In the genomic region with DNA sequence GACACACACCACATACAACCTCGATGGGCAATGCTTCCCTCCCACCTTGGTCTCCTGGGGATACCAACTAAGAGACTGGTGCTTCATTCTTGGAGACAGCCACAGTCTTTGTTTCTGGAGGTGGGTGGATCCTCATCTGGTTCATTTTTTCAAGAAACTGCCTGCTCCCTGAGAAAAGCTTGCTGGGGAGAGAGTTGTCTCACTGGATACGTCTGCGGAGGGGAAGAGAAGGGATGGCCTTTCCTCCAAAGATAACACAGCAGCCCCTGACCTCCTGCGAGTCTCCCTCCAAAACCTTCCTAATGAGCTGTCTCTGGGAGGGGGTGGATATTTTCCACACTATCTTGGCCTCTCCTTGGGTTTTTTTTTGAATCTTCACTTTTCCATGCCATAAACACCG, we compare ENCODE assay signal across 25 cellular contexts.
A peak's percentile ranks its signal among the peaks of the same experiment; 100 is the strongest.
DNase-seq lines count a peak whose midpoint lies in the region; ATAC-seq and TF ChIP-seq lines count a peak whose summit lies in the region.
"Had no signal": no experiment of that assay in that cellular context is flagged by ENCODE, and none has a peak within 500 bp of the region (broad histone marks: within the 10 kb centered on the region; RNA-seq: fewer than 3 reads in every experiment).

No MANE protein-coding gene starts in this region.

- no peak for TF ChIP-seq CTCF in nephron progenitor cell (IDR thresholded peaks at IDR 0.05)
- TF ChIP-seq CTCF in type B pancreatic cell (conservative IDR thresholded peaks at IDR 0.05), result no peak
- TF ChIP-seq CTCF in tibial nerve (IDR thresholded peaks at IDR 0.05), result no peak

- H3K9me3 ChIP-seq in ectodermal cell (ENCODE audit: control insufficient read depth, low read length), result no peaks in the 10 kb centered on the region
- no peaks in the 10 kb centered on the region for H3K9me3 ChIP-seq in tibial nerve
- H3K9me3 ChIP-seq: pancreas, right lobe of liver, transverse colon had no signal

- peak; percentile 47 for DNase-seq in NCI-H2171 (lab: John Stamatoyannopoulos, UW)
- DNase-seq in NCI-H2171 treated with DMSO at 0.1 percent for 48 hours (lab: John Stamatoyannopoulos, UW), result no peak
- no peak for DNase-seq in nephron progenitor cell
- no peak for DNase-seq in type B pancreatic cell (ENCODE audit: extremely low spot score, unreplicated experiment)
- no peak for DNase-seq in tibial nerve (ENCODE audit: low spot score in 2 of 2)
- DNase-seq: activated CD4-positive, alpha-beta T cell treated with anti-CD3 and anti-CD28 coated beads for 1 hour; activated CD8-positive, alpha-beta T cell treated with anti-CD3 and anti-CD28 coated beads for 36 hours; activated effector memory CD4-positive, alpha-beta T cell treated with anti-CD3 and anti-CD28 coated beads, Interleukin-2, amount 50 U/mL, for 16 hours; activated T-cell treated with anti-CD3 and anti-CD28 coated beads for 4 hours; CD4-positive, alpha-beta T cell; cortex of kidney; NCI-H1105 treated with DMSO at 0.1 percent for 48 hours; NCI-H2081; PC-9; right lobe of liver; SHP77 treated with DMSO at 0.1 percent for 48 hours; stimulated activated CD4-positive, alpha-beta T cell treated with anti-CD3 and anti-CD28 coated beads, Interleukin-4, amount 100 ng/mL, for 4 hours; stimulated activated naive CD8-positive, alpha-beta T cell treated with anti-CD3 and anti-CD28 coated beads, Interleukin-15, Interleukin-2, amounts not matched to agents 100 U/mL and 50 U/mL, for 24 hours; transverse colon had no signal

- H3K4me3 Mint-ChIP-seq in nephron progenitor cell (peak overlapping the region; percentile 47), type B pancreatic cell (peak overlapping the region; percentile 4)
- H3K4me3 Mint-ChIP-seq: activated CD8-positive, alpha-beta T cell treated with anti-CD3 and anti-CD28 coated beads for 36 hours; CD4-positive, alpha-beta T cell had no signal

- H3K27me3 Mint-ChIP-seq in nephron progenitor cell (ENCODE audit: low read depth, poor library complexity) (peaks cover 3% of the 10 kb centered on the region), type B pancreatic cell (no peaks in the 10 kb centered on the region)

- H3K4me3 ChIP-seq in ectodermal cell (ENCODE audit: insufficient read depth, low read depth, low read length) (no peak overlapping the region), tibial nerve (no peak overlapping the region)
- H3K4me3 ChIP-seq: pancreas, PC-9, right lobe of liver, transverse colon had no signal

- no peaks in the 10 kb centered on the region for H3K36me3 ChIP-seq in ectodermal cell (ENCODE audit: control insufficient read depth, insufficient read depth, low read length)
- no peaks in the 10 kb centered on the region for H3K36me3 ChIP-seq in tibial nerve
- H3K36me3 ChIP-seq: pancreas, right lobe of liver, transverse colon had no signal

- no peak for ATAC-seq in GM21423 (IDR thresholded peaks at IDR 0.05; ENCODE audit: unreplicated experiment)
- no peak for ATAC-seq in HG03521 (IDR thresholded peaks at IDR 0.05; ENCODE audit: unreplicated experiment)
- ATAC-seq: activated CD8-positive, alpha-beta T cell treated with anti-CD3 and anti-CD28 coated beads for 36 hours; HCT116; stimulated activated naive CD8-positive, alpha-beta T cell treated with anti-CD3 and anti-CD28 coated beads, Interleukin-15, Interleukin-2, amounts not matched to agents 100 U/mL and 50 U/mL, for 24 hours had no signal

- peak overlapping the region; percentile 94 for H3K27ac Mint-ChIP-seq in nephron progenitor cell
- peak overlapping the region; percentile 14 for H3K27ac Mint-ChIP-seq in type B pancreatic cell
- H3K27ac Mint-ChIP-seq: activated CD8-positive, alpha-beta T cell treated with anti-CD3 and anti-CD28 coated beads for 36 hours; CD4-positive, alpha-beta T cell had no signal

- WGBS in ectodermal cell, 2 experiments, result 83 to 86% methylated on average over 5 of the region's 5 CpGs
- 25 to 35% methylated on average over 5 of the region's 5 CpGs for WGBS in tibial nerve, 2 donors

- H3K4me1 ChIP-seq in ectodermal cell (ENCODE audit: control insufficient read depth, insufficient read depth, low read length) (peaks cover 13% of the 10 kb centered on the region), tibial nerve (peaks cover 0 to 25% (median 5%) of the 10 kb centered on the region in 4 donors)
- H3K4me1 ChIP-seq: right lobe of liver had no signal

- H3K4me1 Mint-ChIP-seq in nephron progenitor cell (peaks cover 49% of the 10 kb centered on the region), type B pancreatic cell (ENCODE audit: unreplicated experiment) (peaks cover 64% of the 10 kb centered on the region)

- TF ChIP-seq POLR2A in tibial nerve (IDR thresholded peaks at IDR 0.05), result no peak

- H3K27me3 ChIP-seq in ectodermal cell (ENCODE audit: control insufficient read depth, insufficient read depth, low read length, poor library complexity, severe bottlenecking) (no peaks in the 10 kb centered on the region), tibial nerve (peaks cover 0 to 2% of the 10 kb centered on the region in 2 donors)
- H3K27me3 ChIP-seq: pancreas, right lobe of liver, transverse colon had no signal

- H3K27ac ChIP-seq in ectodermal cell (ENCODE audit: insufficient read depth, low read depth, low read length, poor library complexity, severe bottlenecking) (peak overlapping the region; percentile 65), tibial nerve (peak overlapping the region in 1 of 4 donors; percentile 35)
- H3K27ac ChIP-seq: 22Rv1, pancreas, PC-9, right lobe of liver, transverse colon had no signal

- no peaks in the 10 kb centered on the region for H3K9me3 Mint-ChIP-seq in nephron progenitor cell
- H3K9me3 Mint-ChIP-seq in type B pancreatic cell, result peaks cover 11% of the 10 kb centered on the region
- H3K9me3 Mint-ChIP-seq: activated CD8-positive, alpha-beta T cell treated with anti-CD3 and anti-CD28 coated beads for 36 hours had no signal

- no peak for TF ChIP-seq EP300 in tibial nerve (IDR thresholded peaks at IDR 0.05)

- no peaks in the 10 kb centered on the region for H3K36me3 Mint-ChIP-seq in nephron progenitor cell (ENCODE audit: low read depth)
- no peaks in the 10 kb centered on the region for H3K36me3 Mint-ChIP-seq in type B pancreatic cell
